Comparison of ENCODE assay signal across 13 cellular contexts in genomic region chr20:62636446-62636845, GRCh38. TPM values are rescaled to one million over a fixed set of nuclear protein-coding genes. Genes with fewer than 3 reads are reported as not detected.
A peak's percentile ranks its signal among the peaks of the same experiment; 100 is the strongest.
DNase-seq lines count a peak whose midpoint lies in the region; ATAC-seq and TF ChIP-seq lines count a peak whose summit lies in the region.
"Had no signal": no experiment of that assay in that cellular context is flagged by ENCODE, and none has a peak within 500 bp of the region (broad histone marks: within the 10 kb centered on the region; RNA-seq: fewer than 3 reads in every experiment).

No MANE protein-coding gene starts in this region.

- H4K91ac ChIP-seq in neuronal stem cell (ENCODE audit: low read depth, low read length, poor library complexity), result no peak overlapping the region

- no peak overlapping the region for H2BK12ac ChIP-seq in neuronal stem cell (ENCODE audit: low read length)

- peaks cover 0 to 7% of the 10 kb centered on the region in 2 donors for H3K4me1 ChIP-seq in neuronal stem cell (ENCODE audit: control insufficient read depth in 2 of 2, insufficient read depth in 1 of 2, low read depth in 1 of 2, low read length in 2 of 2)
- H3K4me1 ChIP-seq: prostate gland had no signal

- peaks cover 2 to 96% (median 14%) of the 10 kb centered on the region in 3 experiments for H3K27me3 ChIP-seq in neuronal stem cell (ENCODE audit: control insufficient read depth in 3 of 3, insufficient read depth in 3 of 3, low read depth in 1 of 3, low read length in 3 of 3)
- H3K27me3 ChIP-seq: thyroid gland had no signal

- H2BK120ac ChIP-seq in neuronal stem cell (ENCODE audit: low read depth, low read length), result no peak overlapping the region

- CTCF ChIA-PET in activated CD8-positive, alpha-beta T cell treated with anti-CD3 and anti-CD28 coated beads, Interleukin-2, amount 10 ng/mL, durations not matched to agents 7 days and 5 days (lab: Charles Lee), result interaction anchor here (0.9 to 2.2 kb wide), 4 partner anchors 13 to 19 kb away, joined by 3 to 10 read pairs (median 4); no protein-coding TSS in a partner anchor

- H3K4me1 Mint-ChIP-seq in activated CD8-positive, alpha-beta T cell treated with anti-CD3 and anti-CD28 coated beads, Interleukin-2, amount 10 ng/mL, durations not matched to agents 7 days and 5 days (ENCODE audit: low read depth), result peaks cover 37% of the 10 kb centered on the region
- H3K4me1 Mint-ChIP-seq in CD14-positive monocyte, result peaks cover 16% of the 10 kb centered on the region

- peak overlapping the region; percentile 69 for H2BK15ac ChIP-seq in neuronal stem cell (ENCODE audit: low read length)

- H3K4ac ChIP-seq in neuronal stem cell (ENCODE audit: low read length), result no peak overlapping the region

- H3K14ac ChIP-seq in neuronal stem cell (ENCODE audit: low read length), result no peak overlapping the region

- no peaks in the 10 kb centered on the region for H3K79me1 ChIP-seq in neuronal stem cell (ENCODE audit: low read depth, low read length)

- no peaks in the 10 kb centered on the region for H3K9me3 ChIP-seq in neuronal stem cell (replicated peaks in 1 of 2; ENCODE audit: control insufficient read depth in 2 of 2, insufficient read depth in 1 of 2, low read depth in 1 of 2, low read length in 2 of 2)
- H3K9me3 ChIP-seq: prostate gland, thyroid gland had no signal

- DNase-seq in DMS 273 (lab: John Stamatoyannopoulos, UW; ENCODE audit: unreplicated experiment) (peak; percentile 25), DMS 273 treated with DMSO at 0.1 percent for 48 hours (lab: John Stamatoyannopoulos, UW) (no peak), NB4 (ENCODE audit: low read depth) (peak; percentile 70), neuronal stem cell (ENCODE audit: low spot score) (no peak), CD14-positive monocyte (ENCODE audit: low spot score) (no peak)
- peak; percentile 57 for DNase-seq in activated CD8-positive, alpha-beta T cell treated with anti-CD3 and anti-CD28 coated beads, Interleukin-2, amount 10 ng/mL, durations not matched to agents 7 days and 5 days
- DNase-seq: activated CD4-positive, CD25-positive, alpha-beta regulatory T cell treated with anti-CD3 and anti-CD28 coated beads, Interleukin-2, amount 50 U/mL, for 72 hours; dorsolateral prefrontal cortex; thyroid gland had no signal

- peak overlapping the region; percentile 59 for H3K18ac ChIP-seq in neuronal stem cell (ENCODE audit: low read length)

- H3K36me3 ChIP-seq in neuronal stem cell (replicated peaks in 1 of 2; ENCODE audit: control insufficient read depth in 2 of 2, insufficient read depth in 2 of 2, low read length in 2 of 2), result no peaks in the 10 kb centered on the region
- H3K36me3 ChIP-seq: prostate gland, thyroid gland had no signal

- H3K23ac ChIP-seq in neuronal stem cell (ENCODE audit: low read depth, low read length, poor library complexity), result no peak overlapping the region

- H3K27ac Mint-ChIP-seq in activated CD8-positive, alpha-beta T cell treated with anti-CD3 and anti-CD28 coated beads, Interleukin-2, amount 10 ng/mL, durations not matched to agents 7 days and 5 days, result peak overlapping the region; percentile 55
- H3K27ac Mint-ChIP-seq in CD14-positive monocyte, result no peak overlapping the region

- TF ChIP-seq POLR2A in NB4 (IDR thresholded peaks at IDR 0.05; ENCODE audit: extremely low read depth, insufficient read length), result no peak

- H2AFZ ChIP-seq in neuronal stem cell (ENCODE audit: low read length), result no peak overlapping the region

- no peak overlapping the region for H2BK5ac ChIP-seq in neuronal stem cell (ENCODE audit: low read length)

- ATAC-seq in activated CD8-positive, alpha-beta T cell treated with anti-CD3 and anti-CD28 coated beads, Interleukin-2, amount 10 ng/mL, durations not matched to agents 7 days and 5 days, result peak; percentile 75
- ATAC-seq in HG02763 (IDR thresholded peaks at IDR 0.05; ENCODE audit: unreplicated experiment) (no peak), GM18858 (IDR thresholded peaks at IDR 0.05; ENCODE audit: unreplicated experiment) (no peak)

- no peaks in the 10 kb centered on the region for H3K9me3 Mint-ChIP-seq in activated CD8-positive, alpha-beta T cell treated with anti-CD3 and anti-CD28 coated beads, Interleukin-2, amount 10 ng/mL, durations not matched to agents 7 days and 5 days (ENCODE audit: insufficient read depth)
- peaks cover 0 to 3% (median 0%) of the 10 kb centered on the region in 7 donors for H3K9me3 Mint-ChIP-seq in CD14-positive monocyte

- no peak overlapping the region for H3K9ac ChIP-seq in neuronal stem cell (ENCODE audit: low read depth, low read length, poor library complexity)

- no peak overlapping the region for H3K4me2 ChIP-seq in neuronal stem cell (ENCODE audit: insufficient read depth, low read length, poor library complexity, severe bottlenecking)

- H3K36me3 Mint-ChIP-seq in activated CD8-positive, alpha-beta T cell treated with anti-CD3 and anti-CD28 coated beads, Interleukin-2, amount 10 ng/mL, durations not matched to agents 7 days and 5 days (ENCODE audit: low read depth), result no peaks in the 10 kb centered on the region
- H3K36me3 Mint-ChIP-seq in CD14-positive monocyte, result no peaks in the 10 kb centered on the region

- H3K27me3 Mint-ChIP-seq in activated CD8-positive, alpha-beta T cell treated with anti-CD3 and anti-CD28 coated beads, Interleukin-2, amount 10 ng/mL, durations not matched to agents 7 days and 5 days (ENCODE audit: low read depth), result peaks cover 20% of the 10 kb centered on the region
- H3K27me3 Mint-ChIP-seq in CD14-positive monocyte (ENCODE audit: low read depth in 3 of 3), result peaks cover 35 to 57% (median 35%) of the 10 kb centered on the region in 3 donors

- POLR2A ChIA-PET in activated CD8-positive, alpha-beta T cell treated with anti-CD3 and anti-CD28 coated beads, Interleukin-2, amount 10 ng/mL, durations not matched to agents 7 days and 5 days (lab: Charles Lee), result interaction anchor here (2.0 kb wide), 1 partner anchor 13 kb away, joined by 6 read pairs; no protein-coding TSS in a partner anchor

- H3K4me3 Mint-ChIP-seq in activated CD8-positive, alpha-beta T cell treated with anti-CD3 and anti-CD28 coated beads, Interleukin-2, amount 10 ng/mL, durations not matched to agents 7 days and 5 days, result peak overlapping the region; percentile 15
- peak overlapping the region in 1 of 2 donors; percentile 30 for H3K4me3 Mint-ChIP-seq in CD14-positive monocyte

- H3K4me3 ChIP-seq in NB4 (ENCODE audit: low read depth, low read length), result no peak overlapping the region
- H3K4me3 ChIP-seq in neuronal stem cell (ENCODE audit: low read length in 2 of 2), result no peak overlapping the region
- H3K4me3 ChIP-seq: dorsolateral prefrontal cortex, prostate gland, thyroid gland had no signal

- intact Hi-C loops in CD14-positive monocyte (cut with micrococcal nuclease), result no loop called here

- H2AK5ac ChIP-seq in neuronal stem cell (ENCODE audit: low read depth, low read length), result peak overlapping the region; percentile 20

- no CpG with 5 or more reads among the region's 16 CpGs for WGBS in neuronal stem cell (ENCODE audit: extremely low coverage in 2 of 2, insufficient read length in 2 of 2, insufficient replicate concordance in 1 of 2), 2 donors

- no peak for TF ChIP-seq CTCF in NB4 (IDR thresholded peaks at IDR 0.05; ENCODE audit: low read depth, low read length)
- TF ChIP-seq CTCF in CD14-positive monocyte (IDR thresholded peaks at IDR 0.05), result no peak

- H3K27ac ChIP-seq in neuronal stem cell (replicated peaks; ENCODE audit: low read length), result no peak overlapping the region
- H3K27ac ChIP-seq: 22Rv1, dorsolateral prefrontal cortex, prostate gland, thyroid gland had no signal

- H4K8ac ChIP-seq in neuronal stem cell (ENCODE audit: low read depth, low read length), result no peak overlapping the region

RNA-seq across cellular contexts. Expression of gene SLCO4A1, which starts 5.9 kb away (rescaled TPM):
- total RNA-seq in activated CD8-positive, alpha-beta T cell treated with anti-CD3 and anti-CD28 coated beads, Interleukin-2, amount 10 ng/mL, durations not matched to agents 7 days and 5 days, result 10 to 100 TPM; 79.4 to 79.9 TPM
- polyA plus RNA-seq in neuronal stem cell (2013, experiment 1 of 2), result 3.5 TPM
- polyA plus RNA-seq in neuronal stem cell (2013, experiment 2 of 2), result 3.9 TPM
- polyA plus RNA-seq in CD14-positive monocyte, result under 1 TPM; 0.26 to 0.42 TPM

Comparison
In these comparisons a context has a peak if more than half of its experiments do, and no peak if none do; other contexts are left out.
1. DNase-seq: peak in DMS 273 (single experiment), NB4 (single experiment) and activated CD8-positive, alpha-beta T cell treated with anti-CD3 and anti-CD28 coated beads, Interleukin-2, amount 10 ng/mL, durations not matched to agents 7 days and 5 days (single experiment); none in DMS 273 treated with DMSO at 0.1 percent for 48 hours (single experiment), neuronal stem cell (single experiment) and CD14-positive monocyte (single experiment).